ENCODE assay signal across 11 cellular contexts in the genomic region with DNA sequence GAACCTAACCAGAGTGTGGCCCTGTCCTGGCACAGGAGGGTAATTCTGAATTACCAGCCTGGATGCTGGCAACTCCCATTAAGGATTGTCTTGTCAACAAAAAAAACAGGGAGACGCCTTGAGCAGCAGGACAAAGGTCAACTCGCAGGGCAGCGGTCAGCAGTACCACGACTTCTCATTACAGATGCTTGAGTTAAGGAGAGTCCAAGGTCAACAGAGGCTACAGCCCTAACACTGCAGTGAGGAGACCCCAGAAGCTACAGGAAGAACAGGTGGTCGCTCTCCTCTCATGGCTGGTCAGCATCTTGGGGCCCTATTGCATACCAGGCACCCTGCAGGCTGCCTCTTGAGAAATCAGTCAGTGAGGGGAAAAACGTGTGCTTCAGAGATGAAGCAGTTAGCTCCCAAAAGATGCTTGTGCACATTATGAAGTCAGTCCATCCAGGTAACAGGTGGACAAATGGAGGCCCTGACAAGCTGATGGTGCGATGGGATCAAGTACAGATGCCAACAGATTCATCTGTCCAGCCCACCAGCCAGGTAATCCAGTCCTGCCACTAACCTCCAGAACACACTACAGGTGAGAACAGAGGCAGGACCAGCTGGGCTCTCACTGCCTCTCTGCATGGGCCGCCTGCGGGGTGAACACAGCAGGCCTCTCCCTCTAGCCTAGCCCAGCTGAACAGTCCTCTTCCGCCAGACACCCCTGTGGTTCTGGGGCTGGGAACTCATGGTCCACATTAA. TPM values are rescaled to one million over a fixed set of nuclear protein-coding genes. Genes with fewer than 3 reads are reported as not detected.
DNase-seq lines count a peak whose midpoint lies in the region; ATAC-seq, FAIRE-seq and TF ChIP-seq lines count a peak whose summit lies in the region.
"Had no signal": no experiment of that assay in that cellular context is flagged by ENCODE, and none has a peak within 500 bp of the region (broad histone marks: within the 10 kb centered on the region; RNA-seq: fewer than 3 reads in every experiment).

No MANE protein-coding gene starts in this region.

- no peak for ATAC-seq in HG03521 (IDR thresholded peaks at IDR 0.05; ENCODE audit: unreplicated experiment)

- H3K36me3 Mint-ChIP-seq in neural crest cell (ENCODE audit: low read depth), result peaks cover 23% of the 10 kb centered on the region

- no peaks in the 10 kb centered on the region for H3K9me3 ChIP-seq in BLaER1 treated with 17β-estradiol and CSF1 and Interleukin-3, amounts not matched to agents 10 nM and 100 nM (replicated peaks in 1 of 11)
- H3K9me3 ChIP-seq in HUES48 (ENCODE audit: control insufficient read depth, insufficient read depth, low read length), result no peaks in the 10 kb centered on the region

- no peaks in the 10 kb centered on the region for H3K27me3 Mint-ChIP-seq in neural crest cell (ENCODE audit: low read depth)

- H3K4me1 ChIP-seq in BLaER1 treated with 17β-estradiol and CSF1 and Interleukin-3, amounts not matched to agents 10 nM and 100 nM, result peaks cover 39 to 72% (median 60%) of the 10 kb centered on the region in 10 experiments
- peaks cover 19% of the 10 kb centered on the region; the same call in 1 of the 2 replicates for H3K4me1 ChIP-seq in HUES48 (ENCODE audit: control insufficient read depth, insufficient read depth, low read length)

- H3K9ac ChIP-seq in BLaER1 treated with 17β-estradiol and CSF1 and Interleukin-3, amounts not matched to agents 10 nM and 100 nM, result peak overlapping the region in 10 of 11 experiments; percentile 0 to 91 (median 55); a peak in 15 of 22 replicates
- H3K9ac ChIP-seq in HUES48 (ENCODE audit: low read depth, low read length), result no peak overlapping the region

- H3K27me3 ChIP-seq in BLaER1 treated with 17β-estradiol and CSF1 and Interleukin-3, amounts not matched to agents 10 nM and 100 nM, result no peaks in the 10 kb centered on the region
- H3K27me3 ChIP-seq in HUES48 (ENCODE audit: control insufficient read depth, insufficient read depth, low read length), result no peaks in the 10 kb centered on the region

- no peak overlapping the region; a peak in 1 of 22 replicates for H3K27ac ChIP-seq in BLaER1 treated with 17β-estradiol and CSF1 and Interleukin-3, amounts not matched to agents 10 nM and 100 nM
- H3K27ac ChIP-seq in HUES48 (ENCODE audit: low read depth, low read length) (peak overlapping the region; percentile 10), coronary artery (peak overlapping the region; percentile 2 to 10)

- H3K27ac Mint-ChIP-seq in neural crest cell (ENCODE audit: unreplicated experiment), result no peak overlapping the region

- peaks cover 44% of the 10 kb centered on the region for H3K4me1 Mint-ChIP-seq in neural crest cell

- no peaks in the 10 kb centered on the region for H3K9me3 Mint-ChIP-seq in neural crest cell

- H3K4me3 Mint-ChIP-seq in neural crest cell, result peak overlapping the region; percentile 75

- H4K20me1 ChIP-seq in BLaER1 treated with 17β-estradiol and CSF1 and Interleukin-3, amounts not matched to agents 10 nM and 100 nM, result peaks cover 83 to 84% (median 84%) of the 10 kb centered on the region in 11 experiments

- no peak for FAIRE-seq in RCC 7860 (lab: Jason Lieb, UNC)

- TF ChIP-seq CTCF in coronary artery (IDR thresholded peaks at IDR 0.05) (no peak), neural crest cell (conservative IDR thresholded peaks at IDR 0.05) (no peak)

- H3K36me3 ChIP-seq in BLaER1 treated with 17β-estradiol and CSF1 and Interleukin-3, amounts not matched to agents 10 nM and 100 nM, result peaks cover 75 to 82% (median 79%) of the 10 kb centered on the region in 11 experiments
- H3K36me3 ChIP-seq in HUES48 (ENCODE audit: control insufficient read depth, insufficient read depth, low read length), result peaks cover 66% of the 10 kb centered on the region

- peak overlapping the region in 10 of 11 experiments; percentile 15 to 99 (median 88); a peak in 18 of 22 replicates for H3K4me2 ChIP-seq in BLaER1 treated with 17β-estradiol and CSF1 and Interleukin-3, amounts not matched to agents 10 nM and 100 nM

- no peak for DNase-seq in coronary artery (ENCODE audit: low spot score)
- no peak for DNase-seq in neural crest cell (ENCODE audit: low read depth, low spot score)
- no peak for DNase-seq in NK-92 (lab: John Stamatoyannopoulos, UW; ENCODE audit: unreplicated experiment)
- no peak for DNase-seq in activated effector memory CD4-positive, alpha-beta T cell treated with Interleukin-2 at 50 U/mL for 16 hours
- no peak for DNase-seq in RCC 7860 (ENCODE audit: low spot score)
- DNase-seq: effector CD8-positive, alpha-beta T cell; NCI-H2171 had no signal

- no peak overlapping the region for H3K4me3 ChIP-seq in BLaER1 treated with 17β-estradiol and CSF1 and Interleukin-3, amounts not matched to agents 10 nM and 100 nM
- no peak overlapping the region for H3K4me3 ChIP-seq in HUES48 (ENCODE audit: low read depth, low read length)
- no peak overlapping the region for H3K4me3 ChIP-seq in coronary artery

RNA-seq across cellular contexts. Expression of gene CSNK1D, which starts 4.2 kb away (rescaled TPM):
- total RNA-seq in neural crest cell, result 163 and 165 TPM in 2 replicates

RNA-seq across cellular contexts. Expression of gene SLC16A3, which starts 40.5 kb away (rescaled TPM):
- total RNA-seq in neural crest cell, result 1.5 and 8.6 TPM in 2 replicates

RNA-seq across cellular contexts. Expression of gene CD7, which starts 48.1 kb away (rescaled TPM):
- not detected in 2 replicates for total RNA-seq in neural crest cell
- total RNA-seq: renal cortical epithelial cell had no signal

RNA-seq across cellular contexts. Expression of gene CCDC57, which starts 56.7 kb away (rescaled TPM):
- total RNA-seq in neural crest cell, result 47.5 and 50.3 TPM in 2 replicates

Comparison
In these comparisons a context has a peak if more than half of its experiments do, and no peak if none do; other contexts are left out.
1. H3K27ac ChIP-seq: peak in HUES48 (single experiment) and coronary artery (2 of 2); none in BLaER1 treated with 17β-estradiol and CSF1 and Interleukin-3, amounts not matched to agents 10 nM and 100 nM (0 of 11).